In the genomic region with DNA sequence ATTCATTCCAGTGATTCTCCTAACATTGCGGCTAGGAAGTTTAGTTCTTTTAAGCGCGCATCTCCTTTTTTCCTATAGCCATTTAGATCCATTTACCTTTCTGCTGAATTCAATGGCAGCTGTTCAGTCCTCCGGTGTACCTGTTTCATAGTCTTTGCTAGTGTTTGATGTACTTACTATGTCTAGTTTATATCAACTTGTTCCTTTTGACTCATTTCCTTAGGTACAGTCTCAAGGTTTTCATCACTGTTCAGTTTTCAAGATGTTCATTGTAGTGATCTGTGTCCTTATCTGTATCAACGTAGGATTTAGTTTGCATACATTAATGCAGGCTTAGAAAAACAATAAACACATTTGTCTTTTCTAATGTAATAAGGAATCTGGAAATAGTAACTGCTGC, we compare ENCODE assay signal across 14 cellular contexts.
"Had no signal": no experiment of that assay in that cellular context is flagged by ENCODE, and none has a peak within 500 bp of the region (broad histone marks: within the 10 kb centered on the region; RNA-seq: fewer than 3 reads in every experiment).

No MANE protein-coding gene starts in this region.

- H3K27me3 ChIP-seq: brain microvascular endothelial cell, hepatocyte, thyroid gland had no signal

- H3K4me3 ChIP-seq: hepatocyte, left ventricle myocardium inferior, thyroid gland had no signal

- H3K4me3 Mint-ChIP-seq: dendritic cell treated with granulocyte-macrophage colony-stimulating factor and Interleukin-4, amounts not matched to agents 40 ng/mL and 50 ng/mL, for 4 days had no signal

- H3K4me1 ChIP-seq: thyroid gland had no signal

- DNase-seq: activated CD8-positive, alpha-beta memory T cell treated with anti-CD3 and anti-CD28 coated beads, Interleukin-2, amount 50 U/mL, for 48 hours; activated gamma-delta T cell treated with Interleukin-2 at 50 U/mL for 16 hours; brain microvascular endothelial cell; erythroblast; kidney; left ventricle myocardium inferior; mesenchymal stem cell; SIG-M5; stimulated activated CD4-positive, alpha-beta T cell treated with anti-CD3 and anti-CD28 coated beads, Interleukin-4, amount 100 ng/mL, for 1 hour; stimulated activated CD8-positive, alpha-beta memory T cell treated with anti-CD3 and anti-CD28 coated beads, Interleukin-4, amount 100 ng/mL, for 48 hours; thyroid gland; WERI-Rb-1 had no signal

- H3K27ac ChIP-seq: brain microvascular endothelial cell, hepatocyte, left ventricle myocardium inferior, thyroid gland, WERI-Rb-1 had no signal

- H3K27me3 Mint-ChIP-seq: dendritic cell treated with granulocyte-macrophage colony-stimulating factor and Interleukin-4, amounts not matched to agents 40 ng/mL and 50 ng/mL, for 4 days had no signal

- H3K9me3 ChIP-seq: left ventricle myocardium inferior, thyroid gland had no signal

- H3K36me3 ChIP-seq: brain microvascular endothelial cell, left ventricle myocardium inferior, thyroid gland, WERI-Rb-1 had no signal
